Comparison of ENCODE assay signal across 8 cellular contexts in the genomic region with DNA sequence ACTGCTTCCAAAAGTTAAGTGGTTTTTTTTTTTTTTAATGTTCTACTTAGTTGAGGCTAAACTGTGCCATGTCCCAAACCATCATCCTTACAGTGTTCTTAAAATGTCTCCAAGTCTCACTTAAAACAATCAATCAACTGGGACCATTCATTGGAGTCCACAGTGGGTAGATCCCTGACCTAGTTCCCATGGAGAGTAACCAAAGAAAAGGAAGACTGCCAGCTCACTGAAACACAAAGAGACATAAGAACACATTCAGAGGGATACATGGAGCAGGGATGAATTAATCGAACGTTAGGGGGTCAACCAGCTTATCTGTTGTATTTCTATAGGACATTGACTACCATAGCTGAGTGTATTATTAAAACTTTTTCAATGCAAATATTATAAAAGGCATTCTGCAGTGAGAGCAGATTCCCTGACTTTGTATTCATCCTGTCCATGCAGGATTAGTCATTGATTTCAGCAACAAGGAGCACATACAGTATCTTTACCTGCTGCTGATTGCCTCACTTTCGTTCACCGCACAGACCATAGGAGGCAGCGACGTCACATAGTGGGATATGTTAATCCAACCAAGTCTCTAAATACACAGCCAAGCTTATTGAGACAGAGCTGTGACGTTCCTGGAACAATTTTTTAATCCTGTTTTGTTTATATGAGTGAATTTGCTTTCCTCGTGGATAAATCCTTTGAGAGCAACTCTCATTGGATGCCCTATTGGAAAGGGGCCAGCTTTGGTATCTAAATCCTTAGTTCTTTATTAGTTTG.
DNase-seq lines count a peak whose midpoint lies in the region; ATAC-seq, FAIRE-seq and TF ChIP-seq lines count a peak whose summit lies in the region.

No MANE protein-coding gene starts in this region.

- DNase-seq in NCI-H510A treated with DMSO at 0.1 percent for 48 hours (lab: John Stamatoyannopoulos, UW): peak; percentile 2
- DNase-seq in NCI-H510A (lab: John Stamatoyannopoulos, UW): no peak
- DNase-seq in PC-3: peak; percentile 68
- peak; percentile 82 for DNase-seq in fibroblast of pulmonary artery (ENCODE audit: low read depth)
- DNase-seq in retina: peak; percentile 30
- DNase-seq in kidney: no peak

- 0 out of 2 replicates have a peak overlapping the region, but pooled peaks have one; percentile 15 for H3K4me2 ChIP-seq in PC-3 (ENCODE audit: low read length)

- no peaks in the 10 kb centered on the region for H3K9me3 ChIP-seq in PC-3 (ENCODE audit: low read length)
- H3K9me3 ChIP-seq in kidney (ENCODE audit: control insufficient read depth in 1 of 2, low read length in 2 of 2): no peaks in the 10 kb centered on the region

- H3K27me3 ChIP-seq in PC-3 (ENCODE audit: low read length): no peaks in the 10 kb centered on the region

- intact Hi-C loops in PC-3 (cut with micrococcal nuclease): loop anchor here (1.0 to 10.0 kb wide), 3 partner anchors 363 to 848 kb away; no protein-coding TSS in a partner anchor
- intact Hi-C loops in kidney (cut with DNase I): no loop called here

- TF ChIP-seq CTCF in PC-3 (conservative IDR thresholded peaks at IDR 0.05; ENCODE audit: low read depth, low read length) (peak; percentile 60), fibroblast of pulmonary artery (IDR thresholded peaks at IDR 0.05; ENCODE audit: low read length, missing control alignments) (peak; percentile 18), kidney (IDR thresholded peaks at IDR 0.05; ENCODE audit: borderline replicate concordance, extremely low read depth, insufficient read depth) (no peak)

- no TSS peak for BruUV-seq in PC-3 (replicated peaks; lab: Mats Ljungman, UMichigan)

- H2AFZ ChIP-seq in PC-3 (ENCODE audit: low read length): 0 out of 2 replicates have a peak overlapping the region, but pooled peaks have one; percentile 31

- H3K27ac ChIP-seq in PC-3 (ENCODE audit: low read length): no peak overlapping the region
- H3K27ac ChIP-seq in kidney (ENCODE audit: low read depth in 2 of 2, low read length in 2 of 2): no peak overlapping the region

- CTCF ChIA-PET in PC-3 (lab: Charles Lee): interaction anchor here (0.6 to 1.8 kb wide), 5 partner anchors 150 to 365 kb away, joined by 3 to 9 read pairs (median 4); a partner anchor contains a TSS

- no peaks in the 10 kb centered on the region for H3K9me2 ChIP-seq in PC-3 (replicated peaks; ENCODE audit: low read length)

- no peak overlapping the region for H3K9ac ChIP-seq in PC-3 (ENCODE audit: low read length)
- no peak overlapping the region for H3K9ac ChIP-seq in kidney (ENCODE audit: low read length in 2 of 2)

- H3K4me3 ChIP-seq in PC-3 (ENCODE audit: low read length) (no peak overlapping the region), fibroblast of pulmonary artery (replicated peaks; ENCODE audit: low read depth, low read length) (peak overlapping the region; percentile 25), kidney (ENCODE audit: low read length in 2 of 2) (peak overlapping the region in 1 of 2 donors; percentile 21)

- no peaks in the 10 kb centered on the region for H3K79me2 ChIP-seq in PC-3 (ENCODE audit: low read length)

- H3F3A ChIP-seq in PC-3 (ENCODE audit: low read length, unreplicated experiment): no peaks in the 10 kb centered on the region

- no peaks in the 10 kb centered on the region for H4K20me1 ChIP-seq in PC-3 (ENCODE audit: low read length)

- H3K4me1 ChIP-seq in PC-3 (ENCODE audit: insufficient read depth, low read length) (0 out of 2 replicates have a peak, but pooled peaks cover 4% of the 10 kb centered on the region), kidney (ENCODE audit: control insufficient read depth in 1 of 2, insufficient read depth in 1 of 2, low read depth in 1 of 2, low read length in 2 of 2) (no peaks in the 10 kb centered on the region)

- H3K36me3 ChIP-seq in PC-3 (ENCODE audit: low read depth, low read length) (no peaks in the 10 kb centered on the region), kidney (ENCODE audit: control insufficient read depth in 1 of 2, insufficient read depth in 2 of 2, low read length in 2 of 2) (no peaks in the 10 kb centered on the region)

- FAIRE-seq in kidney (lab: Jason Lieb, UNC): no peak

- POLR2A ChIA-PET in PC-3 (lab: Charles Lee; ENCODE audit: unreplicated experiment): no interaction called here

- ATAC-seq in PC-3 (peak; percentile 97), HG03025 (IDR thresholded peaks at IDR 0.05; ENCODE audit: low FRiP score, unreplicated experiment) (no peak), HG03159 (IDR thresholded peaks at IDR 0.05; ENCODE audit: unreplicated experiment) (no peak)

Comparison
In these comparisons a context has a peak if more than half of its experiments do, and no peak if none do; other contexts are left out.
1. DNase-seq: peak in NCI-H510A treated with DMSO at 0.1 percent for 48 hours (single experiment), PC-3 (single experiment), fibroblast of pulmonary artery (single experiment) and retina (single experiment); none in NCI-H510A (single experiment) and kidney (single experiment).